ENCODE assay signal across 2 cellular contexts in the genomic region with DNA sequence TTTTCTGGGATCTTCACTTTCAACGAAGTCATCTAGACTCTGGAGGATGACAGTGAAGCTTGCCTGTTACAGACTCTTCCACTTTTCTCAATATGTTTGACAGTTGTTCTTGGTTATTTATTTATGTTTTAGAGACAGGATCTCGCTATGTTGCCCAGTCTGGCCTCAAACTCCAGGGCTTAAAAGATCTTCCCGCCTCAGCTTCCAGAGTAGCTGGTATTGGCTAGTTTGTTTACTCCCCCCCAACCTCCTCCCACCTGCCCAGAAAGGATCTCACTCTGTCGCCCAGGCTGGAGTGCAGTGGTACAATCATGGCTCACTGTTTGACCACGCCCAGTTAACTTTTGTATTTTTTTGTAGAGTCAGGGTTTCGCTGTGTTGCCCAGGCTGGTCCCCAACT.
TF ChIP-seq lines count a peak whose summit lies in the region.

No MANE protein-coding gene starts in this region.

TF ChIP-seq in SK-N-SH, 30 proteins besides CTCF, POLR2A, EP300 and RAD21:
- TF ChIP-seq CHD2 (IDR thresholded peaks at IDR 0.05; ENCODE audit: low read length, partially characterized antibody) (no peak), SMC3 (IDR thresholded peaks at IDR 0.05; ENCODE audit: low read depth, low read length) (no peak), RCOR1 (IDR thresholded peaks at IDR 0.05; ENCODE audit: low read length) (no peak), YY1 (IDR thresholded peaks at IDR 0.05; ENCODE audit: low read depth) (no peak), SIN3A (IDR thresholded peaks at IDR 0.05; ENCODE audit: borderline replicate concordance, low read depth, low read length) (no peak), FOXJ3 (CRISPR knock-in tag; IDR thresholded peaks at IDR 0.05) (no peak), RXRA (IDR thresholded peaks at IDR 0.05; ENCODE audit: borderline replicate concordance, low read depth) (no peak), TCF12 (IDR thresholded peaks at IDR 0.05) (no peak)
- TF ChIP-seq, protein P1, sequence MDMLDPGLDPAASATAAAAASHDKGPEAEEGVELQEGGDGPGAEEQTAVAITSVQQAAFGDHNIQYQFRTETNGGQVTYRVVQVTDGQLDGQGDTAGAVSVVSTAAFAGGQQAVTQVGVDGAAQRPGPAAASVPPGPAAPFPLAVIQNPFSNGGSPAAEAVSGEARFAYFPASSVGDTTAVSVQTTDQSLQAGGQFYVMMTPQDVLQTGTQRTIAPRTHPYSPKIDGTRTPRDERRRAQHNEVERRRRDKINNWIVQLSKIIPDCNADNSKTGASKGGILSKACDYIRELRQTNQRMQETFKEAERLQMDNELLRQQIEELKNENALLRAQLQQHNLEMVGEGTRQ (IDR thresholded peaks at IDR 0.05; ENCODE audit: borderline replicate concordance, low read depth, low read length): no peak
- TF ChIP-seq, protein P2, sequence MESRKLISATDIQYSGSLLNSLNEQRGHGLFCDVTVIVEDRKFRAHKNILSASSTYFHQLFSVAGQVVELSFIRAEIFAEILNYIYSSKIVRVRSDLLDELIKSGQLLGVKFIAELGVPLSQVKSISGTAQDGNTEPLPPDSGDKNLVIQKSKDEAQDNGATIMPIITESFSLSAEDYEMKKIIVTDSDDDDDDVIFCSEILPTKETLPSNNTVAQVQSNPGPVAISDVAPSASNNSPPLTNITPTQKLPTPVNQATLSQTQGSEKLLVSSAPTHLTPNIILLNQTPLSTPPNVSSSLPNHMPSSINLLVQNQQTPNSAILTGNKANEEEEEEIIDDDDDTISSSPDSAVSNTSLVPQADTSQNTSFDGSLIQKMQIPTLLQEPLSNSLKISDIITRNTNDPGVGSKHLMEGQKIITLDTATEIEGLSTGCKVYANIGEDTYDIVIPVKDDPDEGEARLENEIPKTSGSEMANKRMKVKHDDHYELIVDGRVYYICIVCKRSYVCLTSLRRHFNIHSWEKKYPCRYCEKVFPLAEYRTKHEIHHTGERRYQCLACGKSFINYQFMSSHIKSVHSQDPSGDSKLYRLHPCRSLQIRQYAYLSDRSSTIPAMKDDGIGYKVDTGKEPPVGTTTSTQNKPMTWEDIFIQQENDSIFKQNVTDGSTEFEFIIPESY (IDR thresholded peaks at IDR 0.05; ENCODE audit: borderline replicate concordance, low read depth): no peak

TF ChIP-seq in SK-N-SH treated with all-trans-retinoic acid at 6 μM for 48 hours, 23 proteins besides CTCF, POLR2A, EP300 and RAD21:
- no peak for TF ChIP-seq ZC3H10 (CRISPR knock-in tag; IDR thresholded peaks at IDR 0.05)
- TF ChIP-seq CSDC2 (CRISPR knock-in tag; IDR thresholded peaks at IDR 0.05): no peak
- TF ChIP-seq, protein P3, sequence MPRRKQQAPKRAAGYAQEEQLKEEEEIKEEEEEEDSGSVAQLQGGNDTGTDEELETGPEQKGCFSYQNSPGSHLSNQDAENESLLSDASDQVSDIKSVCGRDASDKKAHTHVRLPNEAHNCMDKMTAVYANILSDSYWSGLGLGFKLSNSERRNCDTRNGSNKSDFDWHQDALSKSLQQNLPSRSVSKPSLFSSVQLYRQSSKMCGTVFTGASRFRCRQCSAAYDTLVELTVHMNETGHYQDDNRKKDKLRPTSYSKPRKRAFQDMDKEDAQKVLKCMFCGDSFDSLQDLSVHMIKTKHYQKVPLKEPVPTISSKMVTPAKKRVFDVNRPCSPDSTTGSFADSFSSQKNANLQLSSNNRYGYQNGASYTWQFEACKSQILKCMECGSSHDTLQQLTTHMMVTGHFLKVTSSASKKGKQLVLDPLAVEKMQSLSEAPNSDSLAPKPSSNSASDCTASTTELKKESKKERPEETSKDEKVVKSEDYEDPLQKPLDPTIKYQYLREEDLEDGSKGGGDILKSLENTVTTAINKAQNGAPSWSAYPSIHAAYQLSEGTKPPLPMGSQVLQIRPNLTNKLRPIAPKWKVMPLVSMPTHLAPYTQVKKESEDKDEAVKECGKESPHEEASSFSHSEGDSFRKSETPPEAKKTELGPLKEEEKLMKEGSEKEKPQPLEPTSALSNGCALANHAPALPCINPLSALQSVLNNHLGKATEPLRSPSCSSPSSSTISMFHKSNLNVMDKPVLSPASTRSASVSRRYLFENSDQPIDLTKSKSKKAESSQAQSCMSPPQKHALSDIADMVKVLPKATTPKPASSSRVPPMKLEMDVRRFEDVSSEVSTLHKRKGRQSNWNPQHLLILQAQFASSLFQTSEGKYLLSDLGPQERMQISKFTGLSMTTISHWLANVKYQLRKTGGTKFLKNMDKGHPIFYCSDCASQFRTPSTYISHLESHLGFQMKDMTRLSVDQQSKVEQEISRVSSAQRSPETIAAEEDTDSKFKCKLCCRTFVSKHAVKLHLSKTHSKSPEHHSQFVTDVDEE (CRISPR knock-in tag; IDR thresholded peaks at IDR 0.05): no peak
- TF ChIP-seq RARB (CRISPR knock-in tag; IDR thresholded peaks at IDR 0.05): no peak
- no peak for TF ChIP-seq ZNF8 (CRISPR knock-in tag; IDR thresholded peaks at IDR 0.05)
- TF ChIP-seq, protein P4, sequence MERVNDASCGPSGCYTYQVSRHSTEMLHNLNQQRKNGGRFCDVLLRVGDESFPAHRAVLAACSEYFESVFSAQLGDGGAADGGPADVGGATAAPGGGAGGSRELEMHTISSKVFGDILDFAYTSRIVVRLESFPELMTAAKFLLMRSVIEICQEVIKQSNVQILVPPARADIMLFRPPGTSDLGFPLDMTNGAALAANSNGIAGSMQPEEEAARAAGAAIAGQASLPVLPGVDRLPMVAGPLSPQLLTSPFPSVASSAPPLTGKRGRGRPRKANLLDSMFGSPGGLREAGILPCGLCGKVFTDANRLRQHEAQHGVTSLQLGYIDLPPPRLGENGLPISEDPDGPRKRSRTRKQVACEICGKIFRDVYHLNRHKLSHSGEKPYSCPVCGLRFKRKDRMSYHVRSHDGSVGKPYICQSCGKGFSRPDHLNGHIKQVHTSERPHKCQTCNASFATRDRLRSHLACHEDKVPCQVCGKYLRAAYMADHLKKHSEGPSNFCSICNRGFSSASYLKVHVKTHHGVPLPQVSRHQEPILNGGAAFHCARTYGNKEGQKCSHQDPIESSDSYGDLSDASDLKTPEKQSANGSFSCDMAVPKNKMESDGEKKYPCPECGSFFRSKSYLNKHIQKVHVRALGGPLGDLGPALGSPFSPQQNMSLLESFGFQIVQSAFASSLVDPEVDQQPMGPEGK (CRISPR knock-in tag; IDR thresholded peaks at IDR 0.05; ENCODE audit: borderline replicate concordance): no peak
- TF ChIP-seq ESRRG (CRISPR knock-in tag; IDR thresholded peaks at IDR 0.05): no peak
